Comparison of ENCODE assay signal across 8 cellular contexts in genomic region chr18:36411745-36412168, GRCh38.
A peak's percentile ranks its signal among the peaks of the same experiment; 100 is the strongest.
DNase-seq lines count a peak whose midpoint lies in the region; ATAC-seq and TF ChIP-seq lines count a peak whose summit lies in the region.
"Had no signal": no experiment of that assay in that cellular context is flagged by ENCODE, and none has a peak within 500 bp of the region (broad histone marks: within the 10 kb centered on the region; RNA-seq: fewer than 3 reads in every experiment).

No MANE protein-coding gene starts in this region.

- no peak overlapping the region for H3K27ac Mint-ChIP-seq in nephron progenitor cell
- no peak overlapping the region for H3K27ac Mint-ChIP-seq in activated naive CD4-positive, alpha-beta T cell treated with anti-CD3 and anti-CD28 coated beads, Interleukin-2, amount 50 U/mL, for 72 hours
- H3K27ac Mint-ChIP-seq in activated naive CD4-positive, alpha-beta T cell treated with anti-CD3 and anti-CD28 coated beads for 36 hours = no peak overlapping the region

- TF ChIP-seq CTCF in GM12864 (IDR thresholded peaks at IDR 0.05; ENCODE audit: low read depth, low read length, missing control alignments) (peak; percentile 51), astrocyte of the spinal cord (IDR thresholded peaks at IDR 0.05; ENCODE audit: low read depth, low read length) (peak; percentile 49), nephron progenitor cell (IDR thresholded peaks at IDR 0.05) (peak; percentile 36)

- intact Hi-C loops in activated naive CD4-positive, alpha-beta T cell treated with anti-CD3 and anti-CD28 coated beads for 36 hours (cut with micrococcal nuclease) = no loop called here

- H3K9me3 Mint-ChIP-seq in nephron progenitor cell = no peaks in the 10 kb centered on the region
- H3K9me3 Mint-ChIP-seq in activated naive CD4-positive, alpha-beta T cell treated with anti-CD3 and anti-CD28 coated beads, Interleukin-2, amount 50 U/mL, for 72 hours = no peaks in the 10 kb centered on the region
- H3K9me3 Mint-ChIP-seq in activated naive CD4-positive, alpha-beta T cell treated with anti-CD3 and anti-CD28 coated beads for 36 hours = no peaks in the 10 kb centered on the region

- H3K27me3 Mint-ChIP-seq in nephron progenitor cell (ENCODE audit: low read depth, poor library complexity) = peaks cover 3% of the 10 kb centered on the region
- H3K27me3 Mint-ChIP-seq in activated naive CD4-positive, alpha-beta T cell treated with anti-CD3 and anti-CD28 coated beads for 36 hours (ENCODE audit: low read depth) = peaks cover 10% of the 10 kb centered on the region

- in situ Hi-C loops in astrocyte of the spinal cord (cut with HindIII; ENCODE audit: low sequenced_read_pairs) = no loop called here

- no peak overlapping the region for H3K4me3 Mint-ChIP-seq in nephron progenitor cell
- no peak overlapping the region for H3K4me3 Mint-ChIP-seq in activated naive CD4-positive, alpha-beta T cell treated with anti-CD3 and anti-CD28 coated beads for 36 hours

- H3K4me3 ChIP-seq in GM12864 (ENCODE audit: low read depth, low read length) (no peak overlapping the region), astrocyte of the spinal cord (ENCODE audit: low read depth, low read length) (no peak overlapping the region)
- H3K4me3 ChIP-seq: SJSA1 had no signal

- H3K4me1 Mint-ChIP-seq in nephron progenitor cell = peaks cover 20% of the 10 kb centered on the region
- no peaks in the 10 kb centered on the region for H3K4me1 Mint-ChIP-seq in activated naive CD4-positive, alpha-beta T cell treated with anti-CD3 and anti-CD28 coated beads for 36 hours (ENCODE audit: low read depth)

- DNase-seq in GM12864 (ENCODE audit: low read depth) (no peak), LoVo (ENCODE audit: low spot score) (peak; percentile 1), astrocyte of the spinal cord (ENCODE audit: low read depth, low spot score) (peak; percentile 42), nephron progenitor cell (peak; percentile 15), inferior parietal cortex (ENCODE audit: extremely low spot score) (no peak)
- no peak for DNase-seq in activated naive CD4-positive, alpha-beta T cell treated with anti-CD3 and anti-CD28 coated beads, Interleukin-2, amount 50 U/mL, for 72 hours (ENCODE audit: low spot score in 2 of 2)
- DNase-seq in activated naive CD4-positive, alpha-beta T cell treated with anti-CD3 and anti-CD28 coated beads for 36 hours = no peak

- H3K36me3 Mint-ChIP-seq in nephron progenitor cell (ENCODE audit: low read depth) = no peaks in the 10 kb centered on the region
- no peaks in the 10 kb centered on the region for H3K36me3 Mint-ChIP-seq in activated naive CD4-positive, alpha-beta T cell treated with anti-CD3 and anti-CD28 coated beads, Interleukin-2, amount 50 U/mL, for 72 hours
- no peaks in the 10 kb centered on the region for H3K36me3 Mint-ChIP-seq in activated naive CD4-positive, alpha-beta T cell treated with anti-CD3 and anti-CD28 coated beads for 36 hours (ENCODE audit: low read depth)

- CTCF ChIA-PET in activated naive CD4-positive, alpha-beta T cell treated with anti-CD3 and anti-CD28 coated beads for 36 hours (lab: Charles Lee) = interaction anchor here (1.2 kb wide), 1 partner anchor 36 kb away, joined by 3 read pairs; no protein-coding TSS in a partner anchor

- ATAC-seq in activated naive CD4-positive, alpha-beta T cell treated with anti-CD3 and anti-CD28 coated beads, Interleukin-2, amount 50 U/mL, for 72 hours = no peak

Comparison
In these comparisons a context has a peak if more than half of its experiments do, and no peak if none do; other contexts are left out.
1. DNase-seq: peak in LoVo (single experiment), astrocyte of the spinal cord (single experiment) and nephron progenitor cell (single experiment); none in GM12864 (single experiment), activated naive CD4-positive, alpha-beta T cell treated with anti-CD3 and anti-CD28 coated beads, Interleukin-2, amount 50 U/mL, for 72 hours (0 of 2), inferior parietal cortex (single experiment) and activated naive CD4-positive, alpha-beta T cell treated with anti-CD3 and anti-CD28 coated beads for 36 hours (single experiment).
2. Peak in every context shown above with its lines, with median percentiles within 50 percentile points of each other: CTCF ChIP-seq.